Comparison of ENCODE assay signal across 24 cellular contexts in the genomic region with DNA sequence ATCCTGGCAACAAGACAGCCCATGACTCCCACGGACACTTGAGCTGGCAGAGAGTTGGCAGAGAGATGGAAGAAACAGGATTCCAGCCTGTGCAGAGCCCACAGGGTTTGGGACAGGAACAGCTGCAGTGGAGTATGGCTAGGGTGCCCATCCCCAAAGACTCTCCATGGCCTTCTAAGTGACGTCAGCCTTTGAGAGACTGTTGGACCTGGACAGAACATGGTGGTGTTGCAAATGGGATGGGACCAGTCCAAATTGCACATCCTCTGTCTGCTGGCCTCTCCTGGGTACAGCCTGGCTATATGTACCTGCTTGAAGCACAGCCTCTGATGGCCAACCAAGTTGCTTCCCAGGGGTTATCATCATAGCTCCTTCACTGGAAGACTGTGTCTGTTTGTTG. TPM values are rescaled to one million over a fixed set of nuclear protein-coding genes. Genes with fewer than 3 reads are reported as not detected.
DNase-seq lines count a peak whose midpoint lies in the region; ATAC-seq and TF ChIP-seq lines count a peak whose summit lies in the region.
"Had no signal": no experiment of that assay in that cellular context is flagged by ENCODE, and none has a peak within 500 bp of the region (broad histone marks: within the 10 kb centered on the region; RNA-seq: fewer than 3 reads in every experiment).

No MANE protein-coding gene starts in this region.

- no peak overlapping the region for H4K8ac ChIP-seq in IMR-90 (ENCODE audit: low read depth in 2 of 2, low read length in 2 of 2)

- POLR2A ChIA-PET in IMR-90 (lab: Charles Lee; ENCODE audit: unreplicated experiment) = no interaction called here

- no peak overlapping the region for H3K18ac ChIP-seq in IMR-90 (ENCODE audit: low read depth, low read length)

- H3K9me3 ChIP-seq in IMR-90 (ENCODE audit: control insufficient read depth, insufficient read depth, low read length) (no peaks in the 10 kb centered on the region), ascending aorta (no peaks in the 10 kb centered on the region)
- H3K9me3 ChIP-seq: A549; BE2C; BLaER1 treated with 17β-estradiol and CSF1 and Interleukin-3, amounts not matched to agents 10 nM and 100 nM had no signal

- in situ Hi-C loops in IMR-90 (cut with MboI; ENCODE audit: low sequenced_read_pairs) = no loop called here

- H3K9ac ChIP-seq in IMR-90 (ENCODE audit: low read depth, low read length) = no peak overlapping the region
- H3K9ac ChIP-seq: BLaER1 treated with 17β-estradiol and CSF1 and Interleukin-3, amounts not matched to agents 10 nM and 100 nM had no signal

- no peaks in the 10 kb centered on the region; the same call in 1 of the 2 replicates for H3K9me1 ChIP-seq in IMR-90 (ENCODE audit: insufficient read depth, low read length)

- peak overlapping the region; percentile 75; the same call in 1 of the 2 replicates for H4K5ac ChIP-seq in IMR-90 (ENCODE audit: low read depth, low read length)

- no peak overlapping the region for H2AFZ ChIP-seq in IMR-90 (replicated peaks; ENCODE audit: low read length, poor library complexity)

- no peak overlapping the region for H3K4me2 ChIP-seq in IMR-90 (ENCODE audit: low read depth, low read length)
- H3K4me2 ChIP-seq: A549; BLaER1 treated with 17β-estradiol and CSF1 and Interleukin-3, amounts not matched to agents 10 nM and 100 nM had no signal

- no peak overlapping the region for H4K91ac ChIP-seq in IMR-90 (ENCODE audit: insufficient read depth, low read depth, low read length)

- no TSS peak for BruUV-seq in IMR-90 (replicated peaks; lab: Mats Ljungman, UMichigan)

- H3K36me3 ChIP-seq in IMR-90 (ENCODE audit: control insufficient read depth, insufficient read depth, low read length) (no peaks in the 10 kb centered on the region), ascending aorta (peaks cover 0 to under 1% of the 10 kb centered on the region in 2 donors)
- H3K36me3 ChIP-seq: BE2C; BLaER1 treated with 17β-estradiol and CSF1 and Interleukin-3, amounts not matched to agents 10 nM and 100 nM had no signal

- no peaks in the 10 kb centered on the region for H4K20me1 ChIP-seq in IMR-90 (ENCODE audit: insufficient read depth, low read length)
- H4K20me1 ChIP-seq: BLaER1 treated with 17β-estradiol and CSF1 and Interleukin-3, amounts not matched to agents 10 nM and 100 nM had no signal

- peaks cover 3% of the 10 kb centered on the region for H3K9me3 Mint-ChIP-seq in nephron progenitor cell

- peaks cover 2% of the 10 kb centered on the region for H3K27me3 Mint-ChIP-seq in nephron progenitor cell (ENCODE audit: low read depth, poor library complexity)
- H3K27me3 Mint-ChIP-seq: CD4-positive, alpha-beta T cell; CD8-positive, alpha-beta memory T cell had no signal

- intact Hi-C loops in IMR-90 (cut with micrococcal nuclease) = no loop called here
- intact Hi-C loops in ascending aorta (cut with DNase I) = no loop called here
- intact Hi-C loops in sciatic nerve (cut with DNase I) = no loop called here

- H3K4ac ChIP-seq in IMR-90 (ENCODE audit: low read depth, low read length) = no peak overlapping the region

- dilution Hi-C loops in IMR-90 (cut with HindIII; ENCODE audit: low sequenced_read_pairs, unreplicated experiment) = no loop called here

- no peak for TF ChIP-seq POLR2A in IMR-90 (IDR thresholded peaks at IDR 0.05; ENCODE audit: low read depth, low read length)

- H2AK9ac ChIP-seq in IMR-90 (replicated peaks; ENCODE audit: low read depth, low read length, poor library complexity) = no peak overlapping the region

- TF ChIP-seq RAD21 in IMR-90 (IDR thresholded peaks at IDR 0.05; ENCODE audit: low read length) = no peak

- H2BK20ac ChIP-seq in IMR-90 (ENCODE audit: low read depth, low read length) = no peak overlapping the region

- H3K79me1 ChIP-seq in IMR-90 (ENCODE audit: low read depth in 1 of 2, low read length in 2 of 2) = peaks cover 14 to 15% of the 10 kb centered on the region in 2 experiments; a peak in 3 of 4 replicates

- H3K27me3 ChIP-seq in IMR-90 (ENCODE audit: control insufficient read depth, insufficient read depth, low read length) (no peaks in the 10 kb centered on the region), ascending aorta (no peaks in the 10 kb centered on the region)
- H3K27me3 ChIP-seq: BE2C; BLaER1 treated with 17β-estradiol and CSF1 and Interleukin-3, amounts not matched to agents 10 nM and 100 nM had no signal

- no peaks in the 10 kb centered on the region for H3K4me1 Mint-ChIP-seq in nephron progenitor cell
- H3K4me1 Mint-ChIP-seq: CD14-positive monocyte; CD8-positive, alpha-beta memory T cell had no signal

- no peaks in the 10 kb centered on the region for H3K36me3 Mint-ChIP-seq in nephron progenitor cell (ENCODE audit: low read depth)
- H3K36me3 Mint-ChIP-seq: CD14-positive monocyte; CD8-positive, alpha-beta memory T cell had no signal

- H3K27ac ChIP-seq in IMR-90 (ENCODE audit: insufficient read depth, low read length) (no peak overlapping the region), ascending aorta (peak overlapping the region; percentile 14 to 29)
- H3K27ac ChIP-seq: A549; BLaER1 treated with 17β-estradiol and CSF1 and Interleukin-3, amounts not matched to agents 10 nM and 100 nM had no signal

- no CpG with 5 or more reads among the region's 2 CpGs for WGBS in IMR-90 (ENCODE audit: extremely low coverage in 2 of 2, insufficient read length in 1 of 2), 2 experiments

- ATAC-seq in IMR-90 (ENCODE audit: low read depth) = no peak
- peak; percentile 13 for ATAC-seq in sciatic nerve
- ATAC-seq in stimulated activated naive CD8-positive, alpha-beta T cell treated with anti-CD3 and anti-CD28 coated beads, Interleukin-15, Interleukin-2, amounts not matched to agents 100 U/mL and 50 U/mL, for 24 hours = no peak
- ATAC-seq: A549, HCT116 had no signal

- H2AK5ac ChIP-seq in IMR-90 (ENCODE audit: low read depth, low read length) = no peak overlapping the region

- DNase-seq in IMR-90 (no peak), ascending aorta (ENCODE audit: low spot score in 2 of 2) (no peak), nephron progenitor cell (no peak), sciatic nerve (ENCODE audit: low spot score) (no peak), COR-L47 (lab: John Stamatoyannopoulos, UW) (no peak)
- no peak for DNase-seq in stimulated activated CD4-positive, alpha-beta T cell treated with anti-CD3 and anti-CD28 coated beads, Interleukin-2, amount 100 ng/mL, for 24 hours
- DNase-seq in stimulated activated naive CD8-positive, alpha-beta T cell treated with anti-CD3 and anti-CD28 coated beads, Interleukin-15, Interleukin-2, amounts not matched to agents 100 U/mL and 50 U/mL, for 24 hours = no peak
- DNase-seq: 8988T; ACHN; AML-193; BE2C; Calu3; CD4-positive, alpha-beta T cell; CD8-positive, alpha-beta memory T cell; DMS53; DMS79 treated with DMSO at 0.1 percent for 48 hours; GF-D8; GOT3; H7 had no signal

- no peak overlapping the region for H2BK120ac ChIP-seq in IMR-90 (ENCODE audit: low read depth, low read length)

- H3K27ac Mint-ChIP-seq in nephron progenitor cell = peak overlapping the region; percentile 27
- H3K27ac Mint-ChIP-seq: CD14-positive monocyte; CD4-positive, alpha-beta T cell; CD8-positive, alpha-beta memory T cell had no signal

- H3K4me3 Mint-ChIP-seq in nephron progenitor cell = no peak overlapping the region
- H3K4me3 Mint-ChIP-seq: CD14-positive monocyte; CD4-positive, alpha-beta T cell; CD8-positive, alpha-beta memory T cell had no signal

- H2BK15ac ChIP-seq in IMR-90 (ENCODE audit: low read depth, low read length) = no peak overlapping the region

- no peaks in the 10 kb centered on the region; the same call in 1 of the 2 replicates for H3K4me1 ChIP-seq in IMR-90 (ENCODE audit: control insufficient read depth, insufficient read depth, low read length)
- H3K4me1 ChIP-seq in ascending aorta = peaks cover 5 to 11% of the 10 kb centered on the region in 2 donors
- H3K4me1 ChIP-seq: A549; BE2C; BLaER1 treated with 17β-estradiol and CSF1 and Interleukin-3, amounts not matched to agents 10 nM and 100 nM had no signal

- no peak overlapping the region for H3K23ac ChIP-seq in IMR-90 (ENCODE audit: low read depth, low read length)

- TF ChIP-seq CTCF in IMR-90 (conservative IDR thresholded peaks at IDR 0.05; ENCODE audit: low read depth, low read length) (no peak), ascending aorta (IDR thresholded peaks at IDR 0.05) (no peak), nephron progenitor cell (IDR thresholded peaks at IDR 0.05) (no peak)

- H3K14ac ChIP-seq in IMR-90 (replicated peaks; ENCODE audit: low read depth, low read length) = no peak overlapping the region

- no peak overlapping the region for H2BK5ac ChIP-seq in IMR-90 (ENCODE audit: low read depth, low read length, poor library complexity, severe bottlenecking)

- H3K56ac ChIP-seq in IMR-90 (ENCODE audit: extremely low read depth, insufficient read depth, low read length) = no peak overlapping the region

- CTCF ChIA-PET in IMR-90 (lab: Yijun Ruan, JAX) = no interaction called here

- H3K4me3 ChIP-seq in IMR-90 (ENCODE audit: insufficient read depth, low read depth, low read length) = no peak overlapping the region
- H3K4me3 ChIP-seq in ascending aorta = no peak overlapping the region
- H3K4me3 ChIP-seq: A549; BLaER1 treated with 17β-estradiol and CSF1 and Interleukin-3, amounts not matched to agents 10 nM and 100 nM had no signal

TF ChIP-seq in IMR-90, 13 proteins besides CTCF, POLR2A, EP300 and RAD21 (continues in another document):
- TF ChIP-seq NFE2L2 (IDR thresholded peaks at IDR 0.05; ENCODE audit: low read depth, low read length) (no peak), ELK1 (IDR thresholded peaks at IDR 0.05; ENCODE audit: borderline replicate concordance, low read depth, low read length) (no peak)
- TF ChIP-seq, protein P1, sequence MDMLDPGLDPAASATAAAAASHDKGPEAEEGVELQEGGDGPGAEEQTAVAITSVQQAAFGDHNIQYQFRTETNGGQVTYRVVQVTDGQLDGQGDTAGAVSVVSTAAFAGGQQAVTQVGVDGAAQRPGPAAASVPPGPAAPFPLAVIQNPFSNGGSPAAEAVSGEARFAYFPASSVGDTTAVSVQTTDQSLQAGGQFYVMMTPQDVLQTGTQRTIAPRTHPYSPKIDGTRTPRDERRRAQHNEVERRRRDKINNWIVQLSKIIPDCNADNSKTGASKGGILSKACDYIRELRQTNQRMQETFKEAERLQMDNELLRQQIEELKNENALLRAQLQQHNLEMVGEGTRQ (IDR thresholded peaks at IDR 0.05; ENCODE audit: low read depth, low read length) = no peak

RNA-seq across cellular contexts. Expression of gene NOX4, which starts 34.5 kb away (rescaled TPM):
- 10.8 and 11.7 TPM in 2 replicates for total RNA-seq in IMR-90 (2012; rRNA removed)
- polyA plus RNA-seq in IMR-90 (2012; rRNA removed) = 4.0 and 4.7 TPM in 2 replicates
- polyA plus RNA-seq in IMR-90 (2012; cell fraction: cytosol; rRNA removed) = 4.6 and 6.7 TPM in 2 replicates
- polyA plus RNA-seq in IMR-90 (2012; cell fraction: nucleus; rRNA removed; ENCODE audit: low replicate concordance) = 3.1 and 7.9 TPM in 2 replicates
- total RNA-seq in ascending aorta = 125 TPM
- 16.0 TPM for total RNA-seq in sciatic nerve
- total RNA-seq: Calu3; CD4-positive, alpha-beta T cell; CD8-positive, alpha-beta memory T cell; G401 had no signal
- polyA plus RNA-seq: CD14-positive monocyte; CD8-positive, alpha-beta memory T cell had no signal
